Comparison of ENCODE assay signal across 2 cellular contexts in the genomic region with DNA sequence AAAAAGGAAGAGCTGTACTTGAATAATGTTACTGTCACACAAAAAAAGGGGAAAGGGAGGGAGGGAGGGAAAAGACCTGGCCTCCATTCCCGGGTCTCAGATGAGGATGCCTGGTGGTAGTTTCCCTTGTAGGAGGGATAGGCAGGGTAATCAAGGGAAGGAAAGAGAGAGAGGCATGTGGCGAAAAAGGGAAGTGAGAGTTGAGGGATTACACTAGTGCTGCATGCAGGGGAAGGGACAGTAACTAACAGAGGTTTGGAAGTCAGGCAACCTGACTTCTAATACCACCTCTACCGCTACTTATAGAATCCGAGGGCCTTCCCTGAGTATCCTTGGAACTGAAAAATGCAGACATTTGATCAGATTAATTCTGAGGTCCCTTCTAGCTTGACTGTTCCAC.
TF ChIP-seq lines count a peak whose summit lies in the region.

No MANE protein-coding gene starts in this region.

TF ChIP-seq in liver, 16 proteins besides CTCF, POLR2A, EP300 and RAD21 (continued from another document):
- TF ChIP-seq, protein P1, sequence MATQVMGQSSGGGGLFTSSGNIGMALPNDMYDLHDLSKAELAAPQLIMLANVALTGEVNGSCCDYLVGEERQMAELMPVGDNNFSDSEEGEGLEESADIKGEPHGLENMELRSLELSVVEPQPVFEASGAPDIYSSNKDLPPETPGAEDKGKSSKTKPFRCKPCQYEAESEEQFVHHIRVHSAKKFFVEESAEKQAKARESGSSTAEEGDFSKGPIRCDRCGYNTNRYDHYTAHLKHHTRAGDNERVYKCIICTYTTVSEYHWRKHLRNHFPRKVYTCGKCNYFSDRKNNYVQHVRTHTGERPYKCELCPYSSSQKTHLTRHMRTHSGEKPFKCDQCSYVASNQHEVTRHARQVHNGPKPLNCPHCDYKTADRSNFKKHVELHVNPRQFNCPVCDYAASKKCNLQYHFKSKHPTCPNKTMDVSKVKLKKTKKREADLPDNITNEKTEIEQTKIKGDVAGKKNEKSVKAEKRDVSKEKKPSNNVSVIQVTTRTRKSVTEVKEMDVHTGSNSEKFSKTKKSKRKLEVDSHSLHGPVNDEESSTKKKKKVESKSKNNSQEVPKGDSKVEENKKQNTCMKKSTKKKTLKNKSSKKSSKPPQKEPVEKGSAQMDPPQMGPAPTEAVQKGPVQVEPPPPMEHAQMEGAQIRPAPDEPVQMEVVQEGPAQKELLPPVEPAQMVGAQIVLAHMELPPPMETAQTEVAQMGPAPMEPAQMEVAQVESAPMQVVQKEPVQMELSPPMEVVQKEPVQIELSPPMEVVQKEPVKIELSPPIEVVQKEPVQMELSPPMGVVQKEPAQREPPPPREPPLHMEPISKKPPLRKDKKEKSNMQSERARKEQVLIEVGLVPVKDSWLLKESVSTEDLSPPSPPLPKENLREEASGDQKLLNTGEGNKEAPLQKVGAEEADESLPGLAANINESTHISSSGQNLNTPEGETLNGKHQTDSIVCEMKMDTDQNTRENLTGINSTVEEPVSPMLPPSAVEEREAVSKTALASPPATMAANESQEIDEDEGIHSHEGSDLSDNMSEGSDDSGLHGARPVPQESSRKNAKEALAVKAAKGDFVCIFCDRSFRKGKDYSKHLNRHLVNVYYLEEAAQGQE (IDR thresholded peaks at IDR 0.05) = no peak
- no peak for TF ChIP-seq GABPA (IDR thresholded peaks at IDR 0.05 in 1 of 2, conservative IDR thresholded peaks at IDR 0.05 in 1 of 2)
- TF ChIP-seq, protein P2, sequence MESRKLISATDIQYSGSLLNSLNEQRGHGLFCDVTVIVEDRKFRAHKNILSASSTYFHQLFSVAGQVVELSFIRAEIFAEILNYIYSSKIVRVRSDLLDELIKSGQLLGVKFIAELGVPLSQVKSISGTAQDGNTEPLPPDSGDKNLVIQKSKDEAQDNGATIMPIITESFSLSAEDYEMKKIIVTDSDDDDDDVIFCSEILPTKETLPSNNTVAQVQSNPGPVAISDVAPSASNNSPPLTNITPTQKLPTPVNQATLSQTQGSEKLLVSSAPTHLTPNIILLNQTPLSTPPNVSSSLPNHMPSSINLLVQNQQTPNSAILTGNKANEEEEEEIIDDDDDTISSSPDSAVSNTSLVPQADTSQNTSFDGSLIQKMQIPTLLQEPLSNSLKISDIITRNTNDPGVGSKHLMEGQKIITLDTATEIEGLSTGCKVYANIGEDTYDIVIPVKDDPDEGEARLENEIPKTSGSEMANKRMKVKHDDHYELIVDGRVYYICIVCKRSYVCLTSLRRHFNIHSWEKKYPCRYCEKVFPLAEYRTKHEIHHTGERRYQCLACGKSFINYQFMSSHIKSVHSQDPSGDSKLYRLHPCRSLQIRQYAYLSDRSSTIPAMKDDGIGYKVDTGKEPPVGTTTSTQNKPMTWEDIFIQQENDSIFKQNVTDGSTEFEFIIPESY (IDR thresholded peaks at IDR 0.05) = no peak
- TF ChIP-seq FOXA1 (IDR thresholded peaks at IDR 0.05) = no peak
- TF ChIP-seq RXRA (IDR thresholded peaks at IDR 0.05) = no peak
- TF ChIP-seq JUND (IDR thresholded peaks at IDR 0.05) = no peak
- no peak for TF ChIP-seq SP1 (IDR thresholded peaks at IDR 0.05)
- TF ChIP-seq ATF3 (IDR thresholded peaks at IDR 0.05) = no peak
- TF ChIP-seq MAX (IDR thresholded peaks at IDR 0.05) = no peak
- no peak for TF ChIP-seq YY1 (IDR thresholded peaks at IDR 0.05)
- TF ChIP-seq TAF1 (conservative IDR thresholded peaks at IDR 0.05) = no peak

TF ChIP-seq in HepG2, 621 proteins besides CTCF, POLR2A, EP300 and RAD21 (continued from another document):
- TF ChIP-seq CAMTA2 (CRISPR knock-in tag; IDR thresholded peaks at IDR 0.05; ENCODE audit: borderline replicate concordance) = no peak
- no peak for TF ChIP-seq BCL6 (CRISPR knock-in tag; IDR thresholded peaks at IDR 0.05)
- TF ChIP-seq RCOR2 (CRISPR knock-in tag; IDR thresholded peaks at IDR 0.05) = no peak
- no peak for TF ChIP-seq ZBTB7A (CRISPR knock-in tag; IDR thresholded peaks at IDR 0.05)
- no peak for TF ChIP-seq FUBP1 (CRISPR knock-in tag; IDR thresholded peaks at IDR 0.05; ENCODE audit: borderline replicate concordance)
- TF ChIP-seq MED1 (CRISPR knock-in tag; IDR thresholded peaks at IDR 0.05) = no peak
- TF ChIP-seq ZBTB7B (CRISPR knock-in tag; IDR thresholded peaks at IDR 0.05) = no peak
- no peak for TF ChIP-seq CBX5 (CRISPR knock-in tag; IDR thresholded peaks at IDR 0.05; ENCODE audit: borderline replicate concordance)
- no peak for TF ChIP-seq RBFOX2 (IDR thresholded peaks at IDR 0.05; ENCODE audit: low read depth, low read length)
